ENCODE assay signal across 2 cellular contexts in genomic region chr15:35979608-35980007, GRCh38.
TF ChIP-seq lines count a peak whose summit lies in the region.

No MANE protein-coding gene starts in this region.

TF ChIP-seq in SK-N-SH treated with all-trans-retinoic acid at 6 μM for 48 hours, 23 proteins besides CTCF, POLR2A, EP300 and RAD21 (continued from another document):
- TF ChIP-seq TSHZ2 (CRISPR knock-in tag; IDR thresholded peaks at IDR 0.05): no peak
- TF ChIP-seq CREB5 (CRISPR knock-in tag; IDR thresholded peaks at IDR 0.05; ENCODE audit: low read depth): no peak
- no peak for TF ChIP-seq ZNF70 (CRISPR knock-in tag; IDR thresholded peaks at IDR 0.05)
- TF ChIP-seq ZFP30 (CRISPR knock-in tag; IDR thresholded peaks at IDR 0.05): no peak
- TF ChIP-seq GLIS3 (CRISPR knock-in tag; IDR thresholded peaks at IDR 0.05): no peak
- no peak for TF ChIP-seq ISL1 (CRISPR knock-in tag; IDR thresholded peaks at IDR 0.05)

TF ChIP-seq in SK-N-SH, 30 proteins besides CTCF, POLR2A, EP300 and RAD21 (continued from another document):
- TF ChIP-seq TEAD4 (IDR thresholded peaks at IDR 0.05; ENCODE audit: borderline replicate concordance, insufficient read depth) (no peak), ELF1 (IDR thresholded peaks at IDR 0.05) (no peak), USF1 (IDR thresholded peaks at IDR 0.05; ENCODE audit: borderline replicate concordance, low read depth) (no peak), FOXM1 (IDR thresholded peaks at IDR 0.05; ENCODE audit: low read depth) (no peak), GABPA (IDR thresholded peaks at IDR 0.05; ENCODE audit: low read depth) (no peak)
